ENCODE assay signal across 1 cellular context in the genomic region with DNA sequence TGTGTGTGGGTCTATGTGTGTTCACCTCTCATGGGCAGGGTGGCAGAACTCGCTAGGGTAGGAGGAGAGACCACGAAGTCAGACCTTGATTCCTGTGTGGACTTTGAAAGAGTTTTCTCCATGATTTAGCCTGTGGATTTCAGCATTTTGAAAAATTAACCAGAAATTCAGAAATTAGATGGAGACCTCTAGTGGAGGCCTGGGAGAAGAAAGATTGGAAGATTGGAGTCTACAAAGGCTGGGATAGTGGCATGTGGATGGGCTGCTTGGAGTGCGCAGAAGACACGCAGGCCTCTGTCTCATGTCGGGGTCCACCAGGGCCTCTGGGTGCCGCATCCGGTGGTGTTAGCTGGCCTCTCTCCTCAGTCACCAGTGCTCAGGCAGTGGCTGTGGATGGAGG.
TF ChIP-seq lines count a peak whose summit lies in the region.

No MANE protein-coding gene starts in this region.

TF ChIP-seq in IMR-90, 13 proteins besides CTCF, POLR2A, EP300 and RAD21:
- no peak for TF ChIP-seq MAZ (IDR thresholded peaks at IDR 0.05; ENCODE audit: borderline replicate concordance, low read depth, low read length)
- TF ChIP-seq CEBPB (IDR thresholded peaks at IDR 0.05; ENCODE audit: low read depth, low read length): no peak
- TF ChIP-seq NFE2L2 (IDR thresholded peaks at IDR 0.05; ENCODE audit: low read depth, low read length): no peak
- TF ChIP-seq RFX5 (IDR thresholded peaks at IDR 0.05; ENCODE audit: low read depth, low read length): no peak
- TF ChIP-seq RCOR1 (IDR thresholded peaks at IDR 0.05; ENCODE audit: insufficient replicate concordance, low read length): no peak
- no peak for TF ChIP-seq MXI1 (IDR thresholded peaks at IDR 0.05; ENCODE audit: borderline replicate concordance, low read depth, low read length)
- TF ChIP-seq, protein P1, sequence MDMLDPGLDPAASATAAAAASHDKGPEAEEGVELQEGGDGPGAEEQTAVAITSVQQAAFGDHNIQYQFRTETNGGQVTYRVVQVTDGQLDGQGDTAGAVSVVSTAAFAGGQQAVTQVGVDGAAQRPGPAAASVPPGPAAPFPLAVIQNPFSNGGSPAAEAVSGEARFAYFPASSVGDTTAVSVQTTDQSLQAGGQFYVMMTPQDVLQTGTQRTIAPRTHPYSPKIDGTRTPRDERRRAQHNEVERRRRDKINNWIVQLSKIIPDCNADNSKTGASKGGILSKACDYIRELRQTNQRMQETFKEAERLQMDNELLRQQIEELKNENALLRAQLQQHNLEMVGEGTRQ (IDR thresholded peaks at IDR 0.05; ENCODE audit: low read depth, low read length): no peak
- TF ChIP-seq CHD1 (IDR thresholded peaks at IDR 0.05; ENCODE audit: low read depth, low read length): no peak
- no peak for TF ChIP-seq BHLHE40 (IDR thresholded peaks at IDR 0.05; ENCODE audit: low read depth, low read length)
- no peak for TF ChIP-seq SMC3 (IDR thresholded peaks at IDR 0.05; ENCODE audit: low read depth, low read length)
- TF ChIP-seq MAFK (IDR thresholded peaks at IDR 0.05; ENCODE audit: low read depth, low read length): no peak
- TF ChIP-seq FOS (IDR thresholded peaks at IDR 0.05; ENCODE audit: low read depth, low read length): no peak
- TF ChIP-seq ELK1 (IDR thresholded peaks at IDR 0.05; ENCODE audit: borderline replicate concordance, low read depth, low read length): no peak
TF ChIP-seq in IMR-90: peak in this region for 0.
